1 cellular context compared by ENCODE assay signal in the genomic region with DNA sequence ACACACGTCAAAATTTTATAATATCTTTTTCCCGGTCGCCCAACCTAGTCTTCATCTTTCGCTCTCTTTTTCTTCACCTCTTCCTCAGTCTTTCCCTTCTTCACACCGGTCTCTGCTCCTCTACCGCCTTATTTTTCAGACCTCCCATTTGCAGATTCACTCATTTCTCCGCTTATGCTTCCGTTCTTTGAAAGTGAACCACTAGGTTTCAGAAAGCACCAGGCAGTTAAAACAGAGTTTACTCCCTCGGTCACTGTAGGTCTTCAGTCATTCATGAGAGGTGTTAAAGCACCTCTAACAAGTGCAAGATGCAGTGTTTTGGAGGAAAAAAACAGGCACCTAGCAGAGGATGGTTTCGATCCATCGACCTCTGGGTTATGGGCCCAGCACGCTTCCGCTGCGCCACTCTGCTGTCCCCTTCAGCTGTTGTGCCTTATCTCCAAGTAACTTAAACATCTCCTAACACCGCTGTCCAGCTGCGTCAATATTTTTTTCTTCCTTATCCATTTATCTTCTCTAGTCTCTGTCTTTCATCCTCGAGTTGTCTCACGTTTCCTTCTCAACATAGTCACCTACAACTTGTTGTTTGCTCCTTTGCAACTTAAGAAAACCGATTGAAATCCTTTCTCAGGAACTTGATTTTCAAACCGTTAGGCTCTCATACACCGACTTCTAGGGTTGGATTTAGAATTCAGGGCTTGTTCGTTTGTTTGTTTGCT.
TF ChIP-seq lines count a peak whose summit lies in the region.

No MANE protein-coding gene starts in this region.

TF ChIP-seq in HepG2, 621 proteins besides CTCF, POLR2A, EP300 and RAD21 (continued from another document and continues in another):
- TF ChIP-seq, protein P1, sequence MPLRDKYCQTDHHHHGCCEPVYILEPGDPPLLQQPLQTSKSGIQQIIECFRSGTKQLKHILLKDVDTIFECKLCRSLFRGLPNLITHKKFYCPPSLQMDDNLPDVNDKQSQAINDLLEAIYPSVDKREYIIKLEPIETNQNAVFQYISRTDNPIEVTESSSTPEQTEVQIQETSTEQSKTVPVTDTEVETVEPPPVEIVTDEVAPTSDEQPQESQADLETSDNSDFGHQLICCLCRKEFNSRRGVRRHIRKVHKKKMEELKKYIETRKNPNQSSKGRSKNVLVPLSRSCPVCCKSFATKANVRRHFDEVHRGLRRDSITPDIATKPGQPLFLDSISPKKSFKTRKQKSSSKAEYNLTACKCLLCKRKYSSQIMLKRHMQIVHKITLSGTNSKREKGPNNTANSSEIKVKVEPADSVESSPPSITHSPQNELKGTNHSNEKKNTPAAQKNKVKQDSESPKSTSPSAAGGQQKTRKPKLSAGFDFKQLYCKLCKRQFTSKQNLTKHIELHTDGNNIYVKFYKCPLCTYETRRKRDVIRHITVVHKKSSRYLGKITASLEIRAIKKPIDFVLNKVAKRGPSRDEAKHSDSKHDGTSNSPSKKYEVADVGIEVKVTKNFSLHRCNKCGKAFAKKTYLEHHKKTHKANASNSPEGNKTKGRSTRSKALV (CRISPR knock-in tag; IDR thresholded peaks at IDR 0.05): peak; percentile 78
- TF ChIP-seq TGIF2 (CRISPR knock-in tag; IDR thresholded peaks at IDR 0.05) (peak; percentile 81; the same call in 1 of the 2 replicates), NCOA2 (CRISPR knock-in tag; IDR thresholded peaks at IDR 0.05) (0 out of 2 replicates have a peak, but pooled peaks have one; percentile 15), HOXA3 (CRISPR knock-in tag; IDR thresholded peaks at IDR 0.05) (peak; percentile 66), KLF12 (CRISPR knock-in tag; IDR thresholded peaks at IDR 0.05; ENCODE audit: borderline replicate concordance) (no peak), KMT2B (CRISPR knock-in tag; IDR thresholded peaks at IDR 0.05) (0 out of 2 replicates have a peak, but pooled peaks have one; percentile 33), TBP (CRISPR knock-in tag; IDR thresholded peaks at IDR 0.05) (no peak), PLRG1 (conservative IDR thresholded peaks at IDR 0.05) (no peak), KDM5A (IDR thresholded peaks at IDR 0.05; ENCODE audit: borderline replicate concordance, low read length) (0 out of 2 replicates have a peak, but pooled peaks have one; percentile 53), TEAD2 (CRISPR knock-in tag; IDR thresholded peaks at IDR 0.05) (no peak), ZFP37 (CRISPR knock-in tag; IDR thresholded peaks at IDR 0.05; ENCODE audit: borderline replicate concordance) (peak; percentile 20; the same call in 1 of the 2 replicates), ZFP1 (CRISPR knock-in tag; IDR thresholded peaks at IDR 0.05) (peak; percentile 89), ZNF781 (CRISPR knock-in tag; IDR thresholded peaks at IDR 0.05; ENCODE audit: borderline replicate concordance, not compliant biosample characterization) (peak; percentile 47), SP5 (CRISPR knock-in tag; IDR thresholded peaks at IDR 0.05; ENCODE audit: borderline replicate concordance, low read depth) (no peak), RFXAP (CRISPR knock-in tag; IDR thresholded peaks at IDR 0.05; ENCODE audit: borderline replicate concordance) (0 out of 2 replicates have a peak, but pooled peaks have one; percentile 59), CBFB (CRISPR knock-in tag; IDR thresholded peaks at IDR 0.05) (peak; percentile 51; the same call in 1 of the 2 replicates), NFKBIZ (CRISPR knock-in tag; IDR thresholded peaks at IDR 0.05) (peak; percentile 54; the same call in 1 of the 2 replicates), ZBTB1 (CRISPR knock-in tag; IDR thresholded peaks at IDR 0.05; ENCODE audit: borderline replicate concordance) (no peak), FOXM1 (CRISPR knock-in tag; IDR thresholded peaks at IDR 0.05) (0 out of 2 replicates have a peak, but pooled peaks have one; percentile 43), HNRNPK (IDR thresholded peaks at IDR 0.05; ENCODE audit: low read depth, low read length, poor library complexity, severe bottlenecking) (no peak), ZNF766 (CRISPR knock-in tag; IDR thresholded peaks at IDR 0.05; ENCODE audit: borderline replicate concordance) (no peak; the same call in 1 of the 2 replicates), ZNF644 (CRISPR knock-in tag; IDR thresholded peaks at IDR 0.05; ENCODE audit: low read depth) (no peak), PHF21A (CRISPR knock-in tag; IDR thresholded peaks at IDR 0.05) (peak; percentile 28; the same call in 1 of the 2 replicates), IRX3 (CRISPR knock-in tag; IDR thresholded peaks at IDR 0.05; ENCODE audit: borderline replicate concordance, low read depth) (no peak), AGO2 (optimal IDR thresholded peaks at IDR 0.05; ENCODE audit: low read depth, low read length) (no peak), ZNF607 (CRISPR knock-in tag; IDR thresholded peaks at IDR 0.05; ENCODE audit: borderline replicate concordance) (peak; percentile 91; the same call in 1 of the 2 replicates), HDAC2 (CRISPR knock-in tag; IDR thresholded peaks at IDR 0.05) (peak; percentile 58; the same call in 1 of the 2 replicates), GABPB1 (CRISPR knock-in tag; IDR thresholded peaks at IDR 0.05) (peak; percentile 68), SNAPC2 (CRISPR knock-in tag; IDR thresholded peaks at IDR 0.05) (no peak), RAD51 (IDR thresholded peaks at IDR 0.05; ENCODE audit: borderline replicate concordance) (no peak), DNMT1 (CRISPR knock-in tag; IDR thresholded peaks at IDR 0.05) (peak; percentile 60; the same call in 1 of the 2 replicates)
- TF ChIP-seq, protein P2, sequence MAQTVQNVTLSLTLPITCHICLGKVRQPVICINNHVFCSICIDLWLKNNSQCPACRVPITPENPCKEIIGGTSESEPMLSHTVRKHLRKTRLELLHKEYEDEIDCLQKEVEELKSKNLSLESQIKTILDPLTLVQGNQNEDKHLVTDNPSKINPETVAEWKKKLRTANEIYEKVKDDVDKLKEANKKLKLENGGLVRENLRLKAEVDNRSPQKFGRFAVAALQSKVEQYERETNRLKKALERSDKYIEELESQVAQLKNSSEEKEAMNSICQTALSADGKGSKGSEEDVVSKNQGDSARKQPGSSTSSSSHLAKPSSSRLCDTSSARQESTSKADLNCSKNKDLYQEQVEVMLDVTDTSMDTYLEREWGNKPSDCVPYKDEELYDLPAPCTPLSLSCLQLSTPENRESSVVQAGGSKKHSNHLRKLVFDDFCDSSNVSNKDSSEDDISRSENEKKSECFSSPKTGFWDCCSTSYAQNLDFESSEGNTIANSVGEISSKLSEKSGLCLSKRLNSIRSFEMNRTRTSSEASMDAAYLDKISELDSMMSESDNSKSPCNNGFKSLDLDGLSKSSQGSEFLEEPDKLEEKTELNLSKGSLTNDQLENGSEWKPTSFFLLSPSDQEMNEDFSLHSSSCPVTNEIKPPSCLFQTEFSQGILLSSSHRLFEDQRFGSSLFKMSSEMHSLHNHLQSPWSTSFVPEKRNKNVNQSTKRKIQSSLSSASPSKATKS (CRISPR knock-in tag; IDR thresholded peaks at IDR 0.05): no peak
- TF ChIP-seq, protein P3, sequence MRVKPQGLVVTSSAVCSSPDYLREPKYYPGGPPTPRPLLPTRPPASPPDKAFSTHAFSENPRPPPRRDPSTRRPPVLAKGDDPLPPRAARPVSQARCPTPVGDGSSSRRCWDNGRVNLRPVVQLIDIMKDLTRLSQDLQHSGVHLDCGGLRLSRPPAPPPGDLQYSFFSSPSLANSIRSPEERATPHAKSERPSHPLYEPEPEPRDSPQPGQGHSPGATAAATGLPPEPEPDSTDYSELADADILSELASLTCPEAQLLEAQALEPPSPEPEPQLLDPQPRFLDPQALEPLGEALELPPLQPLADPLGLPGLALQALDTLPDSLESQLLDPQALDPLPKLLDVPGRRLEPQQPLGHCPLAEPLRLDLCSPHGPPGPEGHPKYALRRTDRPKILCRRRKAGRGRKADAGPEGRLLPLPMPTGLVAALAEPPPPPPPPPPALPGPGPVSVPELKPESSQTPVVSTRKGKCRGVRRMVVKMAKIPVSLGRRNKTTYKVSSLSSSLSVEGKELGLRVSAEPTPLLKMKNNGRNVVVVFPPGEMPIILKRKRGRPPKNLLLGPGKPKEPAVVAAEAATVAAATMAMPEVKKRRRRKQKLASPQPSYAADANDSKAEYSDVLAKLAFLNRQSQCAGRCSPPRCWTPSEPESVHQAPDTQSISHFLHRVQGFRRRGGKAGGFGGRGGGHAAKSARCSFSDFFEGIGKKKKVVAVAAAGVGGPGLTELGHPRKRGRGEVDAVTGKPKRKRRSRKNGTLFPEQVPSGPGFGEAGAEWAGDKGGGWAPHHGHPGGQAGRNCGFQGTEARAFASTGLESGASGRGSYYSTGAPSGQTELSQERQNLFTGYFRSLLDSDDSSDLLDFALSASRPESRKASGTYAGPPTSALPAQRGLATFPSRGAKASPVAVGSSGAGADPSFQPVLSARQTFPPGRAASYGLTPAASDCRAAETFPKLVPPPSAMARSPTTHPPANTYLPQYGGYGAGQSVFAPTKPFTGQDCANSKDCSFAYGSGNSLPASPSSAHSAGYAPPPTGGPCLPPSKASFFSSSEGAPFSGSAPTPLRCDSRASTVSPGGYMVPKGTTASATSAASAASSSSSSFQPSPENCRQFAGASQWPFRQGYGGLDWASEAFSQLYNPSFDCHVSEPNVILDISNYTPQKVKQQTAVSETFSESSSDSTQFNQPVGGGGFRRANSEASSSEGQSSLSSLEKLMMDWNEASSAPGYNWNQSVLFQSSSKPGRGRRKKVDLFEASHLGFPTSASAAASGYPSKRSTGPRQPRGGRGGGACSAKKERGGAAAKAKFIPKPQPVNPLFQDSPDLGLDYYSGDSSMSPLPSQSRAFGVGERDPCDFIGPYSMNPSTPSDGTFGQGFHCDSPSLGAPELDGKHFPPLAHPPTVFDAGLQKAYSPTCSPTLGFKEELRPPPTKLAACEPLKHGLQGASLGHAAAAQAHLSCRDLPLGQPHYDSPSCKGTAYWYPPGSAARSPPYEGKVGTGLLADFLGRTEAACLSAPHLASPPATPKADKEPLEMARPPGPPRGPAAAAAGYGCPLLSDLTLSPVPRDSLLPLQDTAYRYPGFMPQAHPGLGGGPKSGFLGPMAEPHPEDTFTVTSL (CRISPR knock-in tag; IDR thresholded peaks at IDR 0.05; ENCODE audit: borderline replicate concordance): peak; percentile 53; the same call in 1 of the 2 replicates
- TF ChIP-seq, protein P4, sequence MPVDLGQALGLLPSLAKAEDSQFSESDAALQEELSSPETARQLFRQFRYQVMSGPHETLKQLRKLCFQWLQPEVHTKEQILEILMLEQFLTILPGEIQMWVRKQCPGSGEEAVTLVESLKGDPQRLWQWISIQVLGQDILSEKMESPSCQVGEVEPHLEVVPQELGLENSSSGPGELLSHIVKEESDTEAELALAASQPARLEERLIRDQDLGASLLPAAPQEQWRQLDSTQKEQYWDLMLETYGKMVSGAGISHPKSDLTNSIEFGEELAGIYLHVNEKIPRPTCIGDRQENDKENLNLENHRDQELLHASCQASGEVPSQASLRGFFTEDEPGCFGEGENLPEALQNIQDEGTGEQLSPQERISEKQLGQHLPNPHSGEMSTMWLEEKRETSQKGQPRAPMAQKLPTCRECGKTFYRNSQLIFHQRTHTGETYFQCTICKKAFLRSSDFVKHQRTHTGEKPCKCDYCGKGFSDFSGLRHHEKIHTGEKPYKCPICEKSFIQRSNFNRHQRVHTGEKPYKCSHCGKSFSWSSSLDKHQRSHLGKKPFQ (CRISPR knock-in tag; IDR thresholded peaks at IDR 0.05; ENCODE audit: insufficient replicate concordance): peak; percentile 20
- TF ChIP-seq, protein P5, sequence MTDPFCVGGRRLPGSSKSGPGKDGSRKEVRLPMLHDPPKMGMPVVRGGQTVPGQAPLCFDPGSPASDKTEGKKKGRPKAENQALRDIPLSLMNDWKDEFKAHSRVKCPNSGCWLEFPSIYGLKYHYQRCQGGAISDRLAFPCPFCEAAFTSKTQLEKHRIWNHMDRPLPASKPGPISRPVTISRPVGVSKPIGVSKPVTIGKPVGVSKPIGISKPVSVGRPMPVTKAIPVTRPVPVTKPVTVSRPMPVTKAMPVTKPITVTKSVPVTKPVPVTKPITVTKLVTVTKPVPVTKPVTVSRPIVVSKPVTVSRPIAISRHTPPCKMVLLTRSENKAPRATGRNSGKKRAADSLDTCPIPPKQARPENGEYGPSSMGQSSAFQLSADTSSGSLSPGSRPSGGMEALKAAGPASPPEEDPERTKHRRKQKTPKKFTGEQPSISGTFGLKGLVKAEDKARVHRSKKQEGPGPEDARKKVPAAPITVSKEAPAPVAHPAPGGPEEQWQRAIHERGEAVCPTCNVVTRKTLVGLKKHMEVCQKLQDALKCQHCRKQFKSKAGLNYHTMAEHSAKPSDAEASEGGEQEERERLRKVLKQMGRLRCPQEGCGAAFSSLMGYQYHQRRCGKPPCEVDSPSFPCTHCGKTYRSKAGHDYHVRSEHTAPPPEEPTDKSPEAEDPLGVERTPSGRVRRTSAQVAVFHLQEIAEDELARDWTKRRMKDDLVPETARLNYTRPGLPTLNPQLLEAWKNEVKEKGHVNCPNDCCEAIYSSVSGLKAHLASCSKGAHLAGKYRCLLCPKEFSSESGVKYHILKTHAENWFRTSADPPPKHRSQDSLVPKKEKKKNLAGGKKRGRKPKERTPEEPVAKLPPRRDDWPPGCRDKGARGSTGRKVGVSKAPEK (CRISPR knock-in tag; IDR thresholded peaks at IDR 0.05; ENCODE audit: borderline replicate concordance): peak; percentile 98
- TF ChIP-seq, protein P6, sequence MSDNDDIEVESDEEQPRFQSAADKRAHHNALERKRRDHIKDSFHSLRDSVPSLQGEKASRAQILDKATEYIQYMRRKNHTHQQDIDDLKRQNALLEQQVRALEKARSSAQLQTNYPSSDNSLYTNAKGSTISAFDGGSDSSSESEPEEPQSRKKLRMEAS (IDR thresholded peaks at IDR 0.05): peak; percentile 70
- TF ChIP-seq, protein P7, sequence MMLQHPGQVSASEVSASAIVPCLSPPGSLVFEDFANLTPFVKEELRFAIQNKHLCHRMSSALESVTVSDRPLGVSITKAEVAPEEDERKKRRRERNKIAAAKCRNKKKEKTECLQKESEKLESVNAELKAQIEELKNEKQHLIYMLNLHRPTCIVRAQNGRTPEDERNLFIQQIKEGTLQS (CRISPR knock-in tag; IDR thresholded peaks at IDR 0.05): no peak; the same call in 1 of the 2 replicates
- TF ChIP-seq, protein P8, sequence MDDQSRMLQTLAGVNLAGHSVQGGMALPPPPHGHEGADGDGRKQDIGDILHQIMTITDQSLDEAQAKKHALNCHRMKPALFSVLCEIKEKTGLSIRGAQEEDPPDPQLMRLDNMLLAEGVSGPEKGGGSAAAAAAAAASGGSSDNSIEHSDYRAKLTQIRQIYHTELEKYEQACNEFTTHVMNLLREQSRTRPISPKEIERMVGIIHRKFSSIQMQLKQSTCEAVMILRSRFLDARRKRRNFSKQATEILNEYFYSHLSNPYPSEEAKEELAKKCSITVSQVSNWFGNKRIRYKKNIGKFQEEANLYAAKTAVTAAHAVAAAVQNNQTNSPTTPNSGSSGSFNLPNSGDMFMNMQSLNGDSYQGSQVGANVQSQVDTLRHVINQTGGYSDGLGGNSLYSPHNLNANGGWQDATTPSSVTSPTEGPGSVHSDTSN (CRISPR knock-in tag; IDR thresholded peaks at IDR 0.05; ENCODE audit: borderline replicate concordance): no peak
- TF ChIP-seq, protein P9, sequence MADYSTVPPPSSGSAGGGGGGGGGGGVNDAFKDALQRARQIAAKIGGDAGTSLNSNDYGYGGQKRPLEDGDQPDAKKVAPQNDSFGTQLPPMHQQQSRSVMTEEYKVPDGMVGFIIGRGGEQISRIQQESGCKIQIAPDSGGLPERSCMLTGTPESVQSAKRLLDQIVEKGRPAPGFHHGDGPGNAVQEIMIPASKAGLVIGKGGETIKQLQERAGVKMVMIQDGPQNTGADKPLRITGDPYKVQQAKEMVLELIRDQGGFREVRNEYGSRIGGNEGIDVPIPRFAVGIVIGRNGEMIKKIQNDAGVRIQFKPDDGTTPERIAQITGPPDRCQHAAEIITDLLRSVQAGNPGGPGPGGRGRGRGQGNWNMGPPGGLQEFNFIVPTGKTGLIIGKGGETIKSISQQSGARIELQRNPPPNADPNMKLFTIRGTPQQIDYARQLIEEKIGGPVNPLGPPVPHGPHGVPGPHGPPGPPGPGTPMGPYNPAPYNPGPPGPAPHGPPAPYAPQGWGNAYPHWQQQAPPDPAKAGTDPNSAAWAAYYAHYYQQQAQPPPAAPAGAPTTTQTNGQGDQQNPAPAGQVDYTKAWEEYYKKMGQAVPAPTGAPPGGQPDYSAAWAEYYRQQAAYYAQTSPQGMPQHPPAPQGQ (CRISPR knock-in tag; IDR thresholded peaks at IDR 0.05; ENCODE audit: borderline replicate concordance): 0 out of 2 replicates have a peak, but pooled peaks have one; percentile 48
